In genomic region chr15:86743283-86743903, GRCh38 we compare ENCODE assay signal across 9 cellular contexts.
DNase-seq lines count a peak whose midpoint lies in the region; ATAC-seq, FAIRE-seq and TF ChIP-seq lines count a peak whose summit lies in the region.
"Had no signal": no experiment of that assay in that cellular context is flagged by ENCODE, and none has a peak within 500 bp of the region (broad histone marks: within the 10 kb centered on the region; RNA-seq: fewer than 3 reads in every experiment).

No MANE protein-coding gene starts in this region.

- in situ Hi-C loops in Panc1 (cut with HindIII; ENCODE audit: low pct_unique_long_range_greater_than_20kb, low sequenced_read_pairs): no loop called here

- no peaks in the 10 kb centered on the region for H3K27me3 Mint-ChIP-seq in osteocyte (ENCODE audit: unreplicated experiment)
- H3K27me3 Mint-ChIP-seq: activated B cell treated with CpG ODN at 0.5 μM for 24 hours had no signal

- no peak for TF ChIP-seq EP300 in upper lobe of left lung (IDR thresholded peaks at IDR 0.05)

- peak; percentile 70 for TF ChIP-seq CTCF in Panc1 (IDR thresholded peaks at IDR 0.05)
- TF ChIP-seq CTCF in osteocyte (IDR thresholded peaks at IDR 0.05): no peak
- peak in 3 of 6 experiments; percentile 23 to 33 (median 29) for TF ChIP-seq CTCF in upper lobe of left lung (IDR thresholded peaks at IDR 0.05)

- DNase-seq in H54 (ENCODE audit: insufficient read length, low spot score) (peak; percentile 0), Panc1 (ENCODE audit: low read depth, low spot score) (peak; percentile 12), kidney glomerular epithelial cell (lab: John Stamatoyannopoulos, UW) (peak; percentile 7), osteocyte (ENCODE audit: extremely low spot score, unreplicated experiment) (no peak), upper lobe of left lung (no peak)
- DNase-seq in activated gamma-delta T cell treated with anti-CD3 and anti-CD28 coated beads, Interleukin-2, amount 50 U/mL, for 16 hours (ENCODE audit: low read depth): peak; percentile 24
- peak; percentile 83 for DNase-seq in stimulated activated CD8-positive, alpha-beta memory T cell treated with anti-CD3 and anti-CD28 coated beads, Interleukin-4, amount 100 ng/mL, for 48 hours
- DNase-seq: activated B cell treated with CpG ODN at 0.5 μM for 24 hours had no signal

- H3K4me3 Mint-ChIP-seq in osteocyte (ENCODE audit: unreplicated experiment): no peak overlapping the region
- H3K4me3 Mint-ChIP-seq: activated B cell treated with CpG ODN at 0.5 μM for 24 hours had no signal

- no peak overlapping the region for H3K27ac Mint-ChIP-seq in osteocyte (ENCODE audit: unreplicated experiment)
- H3K27ac Mint-ChIP-seq: activated B cell treated with CpG ODN at 0.5 μM for 24 hours had no signal

- WGBS in upper lobe of left lung, 2 donors: 54 to 76% methylated on average over 6 of the region's 6 CpGs

- ATAC-seq in Panc1: no peak
- ATAC-seq in HG03521 (IDR thresholded peaks at IDR 0.05; ENCODE audit: unreplicated experiment): no peak
- no peak for ATAC-seq in upper lobe of left lung (ENCODE audit: low FRiP score in 2 of 2)

- TF ChIP-seq POLR2A in H54 (IDR thresholded peaks at IDR 0.05; ENCODE audit: low read depth, low read length) (no peak), upper lobe of left lung (IDR thresholded peaks at IDR 0.05) (no peak)

- no peaks in the 10 kb centered on the region for H3K36me3 ChIP-seq in Panc1 (ENCODE audit: control insufficient read depth, insufficient read depth, low read length)
- H3K36me3 ChIP-seq in upper lobe of left lung: no peaks in the 10 kb centered on the region

- H3K4me1 Mint-ChIP-seq in osteocyte (ENCODE audit: unreplicated experiment): no peaks in the 10 kb centered on the region
- H3K4me1 Mint-ChIP-seq: activated B cell treated with CpG ODN at 0.5 μM for 24 hours had no signal

- intact Hi-C loops in Panc1 (cut with micrococcal nuclease; ENCODE audit: unreplicated experiment): no loop called here

- H3K4me1 ChIP-seq in Panc1 (ENCODE audit: control insufficient read depth, insufficient read depth, low read length): no peaks in the 10 kb centered on the region
- no peaks in the 10 kb centered on the region for H3K4me1 ChIP-seq in upper lobe of left lung

- POLR2A ChIA-PET in Panc1 (lab: Charles Lee): no interaction called here

- H3K4me3 ChIP-seq in Panc1 (ENCODE audit: low read depth in 2 of 2, low read length in 2 of 2) (no peak overlapping the region), upper lobe of left lung (no peak overlapping the region)

- no TSS peak for BruUV-seq in Panc1 (replicated peaks; lab: Mats Ljungman, UMichigan)

- CTCF ChIA-PET in Panc1 (lab: Charles Lee): no interaction called here

- peaks cover 10% of the 10 kb centered on the region for H3K9me3 Mint-ChIP-seq in osteocyte (ENCODE audit: unreplicated experiment)

- H3K27me3 ChIP-seq in Panc1 (ENCODE audit: control insufficient read depth, insufficient read depth, low read length) (no peaks in the 10 kb centered on the region), upper lobe of left lung (no peaks in the 10 kb centered on the region)

- H3K27ac ChIP-seq in Panc1 (ENCODE audit: low read length): no peak overlapping the region
- H3K27ac ChIP-seq in upper lobe of left lung: no peak overlapping the region

- no peak for FAIRE-seq in H54 (lab: Jason Lieb, UNC)

- no peaks in the 10 kb centered on the region for H3K36me3 Mint-ChIP-seq in osteocyte (ENCODE audit: unreplicated experiment)

- H3K9me3 ChIP-seq in Panc1 (ENCODE audit: control insufficient read depth, insufficient read depth, low read depth, low read length) (no peaks in the 10 kb centered on the region), upper lobe of left lung (no peaks in the 10 kb centered on the region)

Comparison
In these comparisons a context has a peak if more than half of its experiments do, and no peak if none do; other contexts are left out.
1. DNase-seq: peak in H54 (single experiment), Panc1 (single experiment), activated gamma-delta T cell treated with anti-CD3 and anti-CD28 coated beads, Interleukin-2, amount 50 U/mL, for 16 hours (single experiment), kidney glomerular epithelial cell (single experiment) and stimulated activated CD8-positive, alpha-beta memory T cell treated with anti-CD3 and anti-CD28 coated beads, Interleukin-4, amount 100 ng/mL, for 48 hours (single experiment); none in osteocyte (single experiment) and upper lobe of left lung (0 of 2).